Comparison of ENCODE assay signal across 27 cellular contexts in genomic region chr1:208156310-208156709, GRCh38.
"Had no signal": no experiment of that assay in that cellular context is flagged by ENCODE, and none has a peak within 500 bp of the region (broad histone marks: within the 10 kb centered on the region; RNA-seq: fewer than 3 reads in every experiment).

No MANE protein-coding gene starts in this region.

- H3K4me3 ChIP-seq: stomach, suprapubic skin, testis, thoracic aorta, thyroid gland, tibial artery, tibial nerve, transverse colon, upper lobe of left lung, upper lobe of right lung, uterus, vagina had no signal

- DNase-seq: stimulated activated CD4-positive, alpha-beta T cell treated with anti-CD3 and anti-CD28 coated beads, Interleukin-2, amount 100 ng/mL, for 48 hours; stimulated activated CD4-positive, alpha-beta T cell treated with anti-CD3 and anti-CD28 coated beads, Interleukin-4, amount 100 ng/mL, for 1 hour; stimulated activated CD4-positive, alpha-beta T cell treated with anti-CD3 and anti-CD28 coated beads, Interleukin-4, amount 100 ng/mL, for 24 hours; stimulated activated CD4-positive, alpha-beta T cell treated with anti-CD3 and anti-CD28 coated beads, Interleukin-4, amount 100 ng/mL, for 4 hours; stimulated activated CD8-positive, alpha-beta memory T cell treated with anti-CD3 and anti-CD28 coated beads, Interleukin-4, amount 100 ng/mL, for 48 hours; stimulated activated naive B cell treated with anti-CD40 and anti-IgM and Interleukin-4, amounts not matched to agents 10 μg/mL and 1 μg/mL and 100 μg/mL, for 72 hours; stimulated activated naive CD4-positive, alpha-beta T cell; stimulated activated naive CD4-positive, alpha-beta T cell treated with Interleukin-2 at 50 U/mL for 16 hours; stimulated activated naive CD8-positive, alpha-beta T cell treated with anti-CD3 and anti-CD28 coated beads, Interleukin-15, amount 100 ng/mL, for 72 hours; stimulated activated naive CD8-positive, alpha-beta T cell treated with anti-CD3 and anti-CD28 coated beads, Interleukin-15, Interleukin-2, amounts not matched to agents 100 U/mL and 50 U/mL, for 24 hours; stomach; substantia nigra; testis; thyroid gland; transverse colon; trophoblast cell; upper lobe of left lung; upper lobe of right lung; uterus had no signal

- H3K27ac ChIP-seq: stomach, suprapubic skin, testis, thoracic aorta, tibial artery, tibial nerve, uterus, vagina had no signal

- H3K9me3 ChIP-seq: stomach, suprapubic skin, testis, thoracic aorta, thyroid gland, tibial artery, tibial nerve, transverse colon, upper lobe of left lung, upper lobe of right lung, uterus, vagina had no signal

- FAIRE-seq: urothelium cell line had no signal

- H3K36me3 ChIP-seq: stomach, suprapubic skin, thoracic aorta, thyroid gland, tibial artery, tibial nerve, transverse colon, upper lobe of left lung, upper lobe of right lung, uterus, vagina had no signal

- H3K27me3 ChIP-seq: stomach, suprapubic skin, testis, thyroid gland, tibial artery, tibial nerve, transverse colon, upper lobe of left lung, upper lobe of right lung, uterus, vagina had no signal

- ATAC-seq: stimulated activated effector memory CD8-positive, alpha-beta T cell treated with anti-CD3 and anti-CD28 coated beads, Interleukin-12 subunit alpha, Interleukin-12 subunit beta, amount 100 ng/mL, for 72 hours; stimulated activated memory B cell treated with anti-CD40 and anti-IgM and Interleukin-4, amounts not matched to agents 10 μg/mL and 1 μg/mL and 100 μg/mL, for 72 hours; stimulated activated naive B cell treated with anti-CD40 and anti-IgM and Interleukin-4, amounts not matched to agents 10 μg/mL and 1 μg/mL and 100 μg/mL, for 72 hours had no signal
